19 cellular contexts compared by ENCODE assay signal in the genomic region with DNA sequence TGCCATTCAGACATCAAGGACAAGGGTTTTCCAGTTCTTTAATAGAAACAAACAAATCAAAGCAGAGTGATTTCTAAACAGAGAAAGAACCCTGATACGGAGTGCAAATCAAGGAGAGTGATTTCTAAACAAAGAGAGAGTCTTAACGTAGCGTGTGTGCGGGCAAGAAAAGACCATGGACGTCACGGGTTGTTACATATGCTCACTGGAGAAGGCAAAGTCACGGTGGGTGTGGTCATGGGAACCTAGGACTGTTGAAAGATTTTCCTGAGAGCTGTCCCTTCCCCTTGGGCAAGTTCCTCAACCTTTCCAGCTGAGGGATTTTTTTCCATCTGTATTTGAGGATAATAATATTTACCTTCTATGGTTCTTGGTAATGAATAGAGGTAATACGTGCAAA.
"Had no signal": no experiment of that assay in that cellular context is flagged by ENCODE, and none has a peak within 500 bp of the region (broad histone marks: within the 10 kb centered on the region; RNA-seq: fewer than 3 reads in every experiment).

No MANE protein-coding gene starts in this region.

- H3K9me3 ChIP-seq: colonic mucosa, esophagus squamous epithelium, mucosa of descending colon, ovary, testis, tibial nerve had no signal

- H3K4me3 ChIP-seq: colonic mucosa, esophagus squamous epithelium, mucosa of descending colon, neural progenitor cell, ovary, smooth muscle cell, testis, tibial nerve had no signal

- H3K4me1 ChIP-seq: colonic mucosa, testis, tibial nerve had no signal

- H3K27me3 ChIP-seq: colonic mucosa, neural progenitor cell, ovary, testis, tibial nerve had no signal

- H3K4me3 Mint-ChIP-seq: natural killer cell treated with Interleukin-12 subunit alpha and Interleukin-12 subunit beta and Interleukin-15 and Interleukin-18, amount 100 ng/mL, for 72 hours; neural progenitor cell; stimulated activated effector memory CD8-positive, alpha-beta T cell treated with anti-CD3 and anti-CD28 coated beads, Interleukin-12 subunit alpha, Interleukin-12 subunit beta, amount 100 ng/mL, for 72 hours; stimulated activated naive CD8-positive, alpha-beta T cell treated with anti-CD3 and anti-CD28 coated beads, Interleukin-15, Interleukin-2, amounts not matched to agents 100 ng/mL and 50 ng/mL, for 24 hours had no signal

- DNase-seq: colonic mucosa; dermis blood vessel endothelial cell; esophagus squamous epithelium; foreskin fibroblast; kidney; left cardiac atrium; mucosa of descending colon; nucleus accumbens; ovary; right cardiac atrium; stimulated activated CD4-positive, alpha-beta T cell treated with anti-CD3 and anti-CD28 coated beads, Interleukin-2, amount 100 ng/mL, for 48 hours; stimulated activated CD8-positive, alpha-beta memory T cell treated with anti-CD3 and anti-CD28 coated beads, Interleukin-4, amount 100 ng/mL, for 48 hours; testis had no signal

- H3K27ac ChIP-seq: colonic mucosa, neural progenitor cell, ovary, testis, tibial nerve had no signal

- ATAC-seq: left cardiac atrium; mucosa of descending colon; natural killer cell treated with Interleukin-12 subunit alpha and Interleukin-12 subunit beta and Interleukin-15 and Interleukin-18, amount 100 ng/mL, for 72 hours; right cardiac atrium; stimulated activated effector memory CD8-positive, alpha-beta T cell treated with anti-CD3 and anti-CD28 coated beads, Interleukin-12 subunit alpha, Interleukin-12 subunit beta, amount 100 ng/mL, for 72 hours had no signal

- H3K27ac Mint-ChIP-seq: natural killer cell treated with Interleukin-12 subunit alpha and Interleukin-12 subunit beta and Interleukin-15 and Interleukin-18, amount 100 ng/mL, for 72 hours; neural progenitor cell; stimulated activated effector memory CD8-positive, alpha-beta T cell treated with anti-CD3 and anti-CD28 coated beads, Interleukin-12 subunit alpha, Interleukin-12 subunit beta, amount 100 ng/mL, for 72 hours; stimulated activated naive CD8-positive, alpha-beta T cell treated with anti-CD3 and anti-CD28 coated beads, Interleukin-15, Interleukin-2, amounts not matched to agents 100 ng/mL and 50 ng/mL, for 24 hours had no signal

- H3K9me3 Mint-ChIP-seq: natural killer cell treated with Interleukin-12 subunit alpha and Interleukin-12 subunit beta and Interleukin-15 and Interleukin-18, amount 100 ng/mL, for 72 hours; stimulated activated effector memory CD8-positive, alpha-beta T cell treated with anti-CD3 and anti-CD28 coated beads, Interleukin-12 subunit alpha, Interleukin-12 subunit beta, amount 100 ng/mL, for 72 hours; stimulated activated naive CD8-positive, alpha-beta T cell treated with anti-CD3 and anti-CD28 coated beads, Interleukin-15, Interleukin-2, amounts not matched to agents 100 ng/mL and 50 ng/mL, for 24 hours had no signal

- H3K36me3 Mint-ChIP-seq: natural killer cell treated with Interleukin-12 subunit alpha and Interleukin-12 subunit beta and Interleukin-15 and Interleukin-18, amount 100 ng/mL, for 72 hours; neural progenitor cell; stimulated activated effector memory CD8-positive, alpha-beta T cell treated with anti-CD3 and anti-CD28 coated beads, Interleukin-12 subunit alpha, Interleukin-12 subunit beta, amount 100 ng/mL, for 72 hours had no signal

- H3K36me3 ChIP-seq: colonic mucosa, esophagus squamous epithelium, neural progenitor cell, ovary, tibial nerve had no signal

- H3K4me1 Mint-ChIP-seq: stimulated activated effector memory CD8-positive, alpha-beta T cell treated with anti-CD3 and anti-CD28 coated beads, Interleukin-12 subunit alpha, Interleukin-12 subunit beta, amount 100 ng/mL, for 72 hours had no signal
